ENCODE assay signal across 8 cellular contexts in the genomic region with DNA sequence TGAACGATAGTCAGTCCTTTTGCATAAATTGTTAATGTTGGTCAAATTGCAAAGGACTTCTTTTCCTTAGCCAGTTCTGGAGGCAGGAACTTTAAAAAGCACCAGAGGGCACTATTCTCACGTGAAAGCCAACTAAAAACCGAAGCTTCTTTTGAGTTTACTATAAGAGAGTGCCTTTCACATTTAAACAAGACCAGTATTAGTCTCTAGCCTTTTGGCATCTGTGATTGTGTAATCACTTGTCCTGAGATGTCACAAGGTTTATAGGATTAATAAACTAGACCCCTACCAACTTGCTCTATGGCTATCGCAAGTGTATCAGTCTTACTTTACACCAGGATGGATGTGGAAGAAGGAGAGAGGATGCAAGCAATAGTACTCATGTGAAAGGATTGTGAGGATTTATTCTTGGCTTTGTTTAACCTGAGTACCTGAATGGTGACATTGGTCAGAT. TPM values are rescaled to one million over a fixed set of nuclear protein-coding genes. Genes with fewer than 3 reads are reported as not detected.
DNase-seq lines count a peak whose midpoint lies in the region; ATAC-seq, FAIRE-seq and TF ChIP-seq lines count a peak whose summit lies in the region.

No MANE protein-coding gene starts in this region.

- H3K27me3 Mint-ChIP-seq in central memory CD8-positive, alpha-beta T cell: peaks cover 8% of the 10 kb centered on the region

- no TSS peak for BruUV-seq in HepG2 (replicated peaks; lab: Mats Ljungman, UMichigan)

- WGBS in HepG2 (ENCODE audit: low lambda C conversion rate): 28% methylated on average over 4 of the region's 4 CpGs
- WGBS in transverse colon (ENCODE audit: low coverage in 1 of 2), 2 donors: 22 to 26% methylated on average over 4 of the region's 4 CpGs

- H3K4me2 ChIP-seq in OCI-LY1 (ENCODE audit: low read length) (no peak overlapping the region), HepG2 (ENCODE audit: low read depth, low read length) (no peak overlapping the region)

- CTCF ChIA-PET in HepG2 (lab: Yijun Ruan, JAX; ENCODE audit: low intra/inter-chr PET ratio, low total read pairs): interaction anchor here (1.2 to 2.2 kb wide), 3 partner anchors 53 to 357 kb away, joined by 4 to 29 read pairs (median 4); no protein-coding TSS in a partner anchor

- DNase-seq in COLO829 (ENCODE audit: low spot score) (peak; percentile 77), HepG2 (ENCODE audit: low spot score) (peak; percentile 23), transverse colon (no peak), GF-D8 (lab: John Stamatoyannopoulos, UW) (no peak)
- peak in 1 of 2 donors; percentile 23 for DNase-seq in central memory CD8-positive, alpha-beta T cell (ENCODE audit: low spot score in 2 of 2)

- TF ChIP-seq CTCF in OCI-LY1 (IDR thresholded peaks at IDR 0.05; ENCODE audit: low read length) (peak; percentile 59), HepG2 (CRISPR knock-in tag; IDR thresholded peaks at IDR 0.05) (peak; percentile 60), transverse colon (IDR thresholded peaks at IDR 0.05) (peak; percentile 32 to 65 (median 61))

- no peaks in the 10 kb centered on the region for H3K4me1 ChIP-seq in OCI-LY1 (ENCODE audit: insufficient read depth, low read length, severe bottlenecking)
- peaks cover 16% of the 10 kb centered on the region for H3K4me1 ChIP-seq in HepG2 (ENCODE audit: insufficient read depth, low read length)
- H3K4me1 ChIP-seq in transverse colon: peaks cover 0 to 34% (median 17%) of the 10 kb centered on the region in 4 donors

- H3K79me2 ChIP-seq in OCI-LY1 (ENCODE audit: insufficient read depth, low read length) (no peaks in the 10 kb centered on the region), HepG2 (ENCODE audit: insufficient read depth, low read length) (no peaks in the 10 kb centered on the region)

- peak; percentile 70 for FAIRE-seq in HepG2 (lab: Jason Lieb, UNC)

- no peak for TF ChIP-seq EP300 in HepG2 (IDR thresholded peaks at IDR 0.05; ENCODE audit: low read depth in 2 of 2, low read length in 2 of 2)
- no peak for TF ChIP-seq EP300 in HepG2 (CRISPR knock-in tag; IDR thresholded peaks at IDR 0.05; ENCODE audit: borderline replicate concordance)
- no peak for TF ChIP-seq EP300 in transverse colon (IDR thresholded peaks at IDR 0.05; ENCODE audit: low read depth)

- H3F3A ChIP-seq in OCI-LY1 (ENCODE audit: insufficient read depth, low read length): no peaks in the 10 kb centered on the region

- H3K4me3 ChIP-seq in OCI-LY1 (ENCODE audit: low read depth, low read length, poor library complexity, severe bottlenecking) (no peak overlapping the region), HepG2 (replicated peaks in 1 of 3; ENCODE audit: insufficient read depth in 1 of 3, low read depth in 2 of 3, low read length in 3 of 3) (no peak overlapping the region), transverse colon (no peak overlapping the region)

- no peaks in the 10 kb centered on the region for H4K20me1 ChIP-seq in OCI-LY1 (ENCODE audit: insufficient read depth, low read length)
- no peaks in the 10 kb centered on the region for H4K20me1 ChIP-seq in HepG2 (ENCODE audit: insufficient read depth, low read length)

- H3K27ac Mint-ChIP-seq in central memory CD8-positive, alpha-beta T cell (ENCODE audit: low read depth): no peak overlapping the region

- no peak overlapping the region for H2AFZ ChIP-seq in OCI-LY1 (ENCODE audit: low read length)
- no peak overlapping the region for H2AFZ ChIP-seq in HepG2 (ENCODE audit: low read length)

- H3K9me2 ChIP-seq in OCI-LY1 (ENCODE audit: low read depth, low read length): no peaks in the 10 kb centered on the region

- no peak overlapping the region for H3K27ac ChIP-seq in OCI-LY1 (ENCODE audit: low read depth, low read length, poor library complexity, severe bottlenecking)
- H3K27ac ChIP-seq in HepG2 (ENCODE audit: extremely low read length, insufficient read depth, low read length): no peak overlapping the region
- H3K27ac ChIP-seq in transverse colon: no peak overlapping the region

- peak overlapping the region; percentile 13 for H3K4me3 Mint-ChIP-seq in central memory CD8-positive, alpha-beta T cell

- no peak for TF ChIP-seq POLR2A in HepG2 (IDR thresholded peaks at IDR 0.05; ENCODE audit: insufficient read depth in 1 of 2, low read depth in 2 of 2, low read length in 2 of 2)
- no peak for TF ChIP-seq POLR2A in transverse colon (IDR thresholded peaks at IDR 0.05)

- H3K9me3 Mint-ChIP-seq in central memory CD8-positive, alpha-beta T cell: no peaks in the 10 kb centered on the region

- in situ Hi-C loops in HepG2 (cut with HindIII; ENCODE audit: extremely low pct_ligation_motif_present, low pct_unique_long_range_greater_than_20kb) (loop anchor here (10.0 kb wide), 1 partner anchor 360 kb away; no protein-coding TSS in a partner anchor), transverse colon (cut with MboI; ENCODE audit: low pct_ligation_motif_present in 1 of 4, low pct_unique_long_range_greater_than_20kb in 1 of 4, low sequenced_read_pairs in 3 of 4) (loop anchor here in 3 of 4 donors (5.0 to 25.0 kb wide), 5 partner anchors 330 to 522 kb away; a partner anchor contains a TSS)

- H3K36me3 Mint-ChIP-seq in central memory CD8-positive, alpha-beta T cell (ENCODE audit: insufficient read depth): no peaks in the 10 kb centered on the region

- ATAC-seq in GM18870 (IDR thresholded peaks at IDR 0.05; ENCODE audit: unreplicated experiment): peak; percentile 78
- ATAC-seq in HG03342 (IDR thresholded peaks at IDR 0.05; ENCODE audit: unreplicated experiment): peak; percentile 80
- peak; percentile 60 for ATAC-seq in central memory CD8-positive, alpha-beta T cell (replicated peaks; ENCODE audit: extremely low read depth, poor library complexity, severe bottlenecking)
- ATAC-seq in HepG2: peak; percentile 82

- H3K27me3 ChIP-seq in OCI-LY1 (ENCODE audit: insufficient read depth, low read length) (no peaks in the 10 kb centered on the region), HepG2 (ENCODE audit: control insufficient read depth in 1 of 2, insufficient read depth in 2 of 2, low read length in 2 of 2) (no peaks in the 10 kb centered on the region), transverse colon (no peaks in the 10 kb centered on the region)

- no peak for TF ChIP-seq RAD21 in HepG2 (CRISPR knock-in tag; IDR thresholded peaks at IDR 0.05)

- POLR2A ChIA-PET in HepG2 (lab: Yijun Ruan, JAX): no interaction called here

- no peak overlapping the region for H3K9ac ChIP-seq in OCI-LY1 (ENCODE audit: low read length)
- no peak overlapping the region for H3K9ac ChIP-seq in HepG2 (ENCODE audit: insufficient read depth, low read depth, low read length)

- intact Hi-C loops in HepG2 (cut with micrococcal nuclease; ENCODE audit: unreplicated experiment) (loop anchor here (1.0 to 5.0 kb wide), 5 partner anchors 54 to 527 kb away; no protein-coding TSS in a partner anchor), transverse colon (cut with DNase I; ENCODE audit: low total_unique reads) (loop anchor here (10.0 kb wide), 1 partner anchor 350 kb away; no protein-coding TSS in a partner anchor)

- H3K9me3 ChIP-seq in OCI-LY1 (ENCODE audit: low read length): no peaks in the 10 kb centered on the region
- H3K9me3 ChIP-seq in HepG2 (ENCODE audit: low read length): no peaks in the 10 kb centered on the region
- H3K9me3 ChIP-seq in transverse colon: no peaks in the 10 kb centered on the region

- H3K4me1 Mint-ChIP-seq in central memory CD8-positive, alpha-beta T cell: peaks cover 10% of the 10 kb centered on the region

- H3K36me3 ChIP-seq in OCI-LY1 (ENCODE audit: insufficient read depth, low read length) (no peaks in the 10 kb centered on the region), HepG2 (replicated peaks in 1 of 2; ENCODE audit: control insufficient read depth in 1 of 2, insufficient read depth in 2 of 2, low read length in 2 of 2) (no peaks in the 10 kb centered on the region), transverse colon (no peaks in the 10 kb centered on the region)

TF ChIP-seq in HepG2, 621 proteins besides CTCF, POLR2A, EP300 and RAD21 (continues in another document):
- TF ChIP-seq SMC3 (IDR thresholded peaks at IDR 0.05; ENCODE audit: low read length) (peak; percentile 69), BHLHE40 (IDR thresholded peaks at IDR 0.05; ENCODE audit: low read length) (peak; percentile 52), KAT7 (CRISPR knock-in tag; IDR thresholded peaks at IDR 0.05; ENCODE audit: borderline replicate concordance) (no peak), ZSCAN30 (CRISPR knock-in tag; IDR thresholded peaks at IDR 0.05) (no peak)

RNA-seq across cellular contexts. Expression of a gene that starts 14.4 kb away (rescaled TPM):
- total RNA-seq in HepG2 (2016; rRNA removed; fragmentation: Illumina TruSeq; extraction: Trizol) (not detected in 2 replicates), transverse colon (1 to 10 TPM in 2 of 4 donors, not detected in 2; 3.1 to 9.1 TPM)
- total RNA-seq in HepG2 (2016; cell fraction: cytosol; rRNA removed; fragmentation: Illumina TruSeq; extraction: Trizol; ENCODE audit: low read depth): not detected in 2 replicates
- total RNA-seq in HepG2 (2016; cell fraction: insoluble cytoplasmic fraction; rRNA removed; fragmentation: Illumina TruSeq; extraction: Trizol): 0.09 TPM in 1 of 2 replicates, not detected in the other
- total RNA-seq in HepG2 (2016; cell fraction: membrane; rRNA removed; fragmentation: Illumina TruSeq; extraction: Trizol): 0.09 TPM in 1 of 2 replicates, not detected in the other
- total RNA-seq in HepG2 (2016; cell fraction: nucleus; rRNA removed; fragmentation: Illumina TruSeq; extraction: Trizol): 0.43 TPM in 1 of 2 replicates, not detected in the other
- 0.37 and 0.40 TPM in 2 replicates for polyA plus RNA-seq in HepG2 (2011; rRNA removed)
- polyA plus RNA-seq in HepG2 (2011; cell fraction: cytosol; rRNA removed): 0.14 and 0.19 TPM in 2 replicates
- polyA plus RNA-seq in HepG2 (2011; cell fraction: nucleus; rRNA removed): 1.0 and 1.4 TPM in 2 replicates
- 0.20 and 0.23 TPM in 2 replicates for polyA plus RNA-seq in HepG2 (2012)
- not detected in 2 replicates for polyA plus RNA-seq in HepG2 (2016; cell fraction: cytosol; fragmentation: Illumina TruSeq; extraction: Trizol; ENCODE audit: low read depth)
- not detected in 2 replicates for polyA plus RNA-seq in HepG2 (2016; cell fraction: insoluble cytoplasmic fraction; fragmentation: Illumina TruSeq; extraction: Trizol; ENCODE audit: low read depth)
- polyA plus RNA-seq in HepG2 (2016; cell fraction: membrane; fragmentation: Illumina TruSeq; extraction: Trizol; ENCODE audit: low read depth): not detected in 2 replicates
- 0.16 and 0.21 TPM in 2 replicates for polyA plus RNA-seq in HepG2 (2016; cell fraction: nucleus; fragmentation: Illumina TruSeq; extraction: Trizol; ENCODE audit: insufficient read depth, low read depth)
- 0.50 and 0.63 TPM in 2 replicates for polyA minus RNA-seq in HepG2 (2011; rRNA and poly(A)+ RNA removed; ENCODE audit: low replicate concordance)
- polyA minus RNA-seq in HepG2 (2011; cell fraction: cytosol; rRNA and poly(A)+ RNA removed): 0.30 TPM in 1 of 2 replicates, not detected in the other
- 3.6 and 4.0 TPM in 2 replicates for polyA minus RNA-seq in HepG2 (2011; cell fraction: nucleus; rRNA and poly(A)+ RNA removed)

Comparison
In these comparisons a context has a peak if more than half of its experiments do, and no peak if none do; other contexts are left out.
1. DNase-seq: peak in COLO829 (single experiment) and HepG2 (single experiment); none in transverse colon (single experiment) and GF-D8 (single experiment).
2. Peak in every context shown above with its lines, with median percentiles within 50 percentile points of each other: ATAC-seq and CTCF ChIP-seq.